1 cellular context compared by ENCODE assay signal in genomic region chr4:80521438-80521837, GRCh38.
TF ChIP-seq lines count a peak whose summit lies in the region.

No MANE protein-coding gene starts in this region.

TF ChIP-seq in HEK293T, 16 proteins besides CTCF, POLR2A, EP300 and RAD21 (continued from another document):
- no peak for TF ChIP-seq PKNOX1 (IDR thresholded peaks at IDR 0.05)
